8 cellular contexts compared by ENCODE assay signal in genomic region chr17:30380106-30380420, GRCh38.
DNase-seq lines count a peak whose midpoint lies in the region; ATAC-seq, FAIRE-seq and TF ChIP-seq lines count a peak whose summit lies in the region.

No MANE protein-coding gene starts in this region.

- no peak for FAIRE-seq in D721Med (lab: Jason Lieb, UNC)

- peak overlapping the region; percentile 75 for H3K4me3 ChIP-seq in epithelial cell of esophagus (ENCODE audit: low read length)

- peak; percentile 23 to 24 for ATAC-seq in activated CD4-positive, CD25-positive, alpha-beta regulatory T cell treated with anti-CD3 and anti-CD28 coated beads, Interleukin-2, amount 50 U/mL, for 24 hours

- TF ChIP-seq CTCF in epithelial cell of esophagus (IDR thresholded peaks at IDR 0.05; ENCODE audit: insufficient read depth, low read depth, low read length, missing control alignments) (no peak), D721Med (IDR thresholded peaks at IDR 0.05; ENCODE audit: insufficient read depth, missing control alignments) (no peak)

- DNase-seq in activated CD4-positive, CD25-positive, alpha-beta regulatory T cell (lab: John Stamatoyannopoulos, UW): no peak
- DNase-seq in OCI-M1 (lab: John Stamatoyannopoulos, UW): peak; percentile 62
- peak; percentile 23 for DNase-seq in epithelial cell of esophagus (ENCODE audit: low read depth)
- DNase-seq in pons (ENCODE audit: low spot score): peak; percentile 52
- DNase-seq in NCI-H1048 (lab: John Stamatoyannopoulos, UW): no peak
- DNase-seq in D721Med (ENCODE audit: insufficient read length, low spot score): no peak
- DNase-seq in LoVo (ENCODE audit: low spot score): no peak

Comparison
In these comparisons a context has a peak if more than half of its experiments do, and no peak if none do; other contexts are left out.
1. DNase-seq: peak in OCI-M1 (single experiment), epithelial cell of esophagus (single experiment) and pons (single experiment); none in activated CD4-positive, CD25-positive, alpha-beta regulatory T cell (0 of 4), NCI-H1048 (single experiment), D721Med (single experiment) and LoVo (single experiment).